8 cellular contexts compared by ENCODE assay signal in the genomic region with DNA sequence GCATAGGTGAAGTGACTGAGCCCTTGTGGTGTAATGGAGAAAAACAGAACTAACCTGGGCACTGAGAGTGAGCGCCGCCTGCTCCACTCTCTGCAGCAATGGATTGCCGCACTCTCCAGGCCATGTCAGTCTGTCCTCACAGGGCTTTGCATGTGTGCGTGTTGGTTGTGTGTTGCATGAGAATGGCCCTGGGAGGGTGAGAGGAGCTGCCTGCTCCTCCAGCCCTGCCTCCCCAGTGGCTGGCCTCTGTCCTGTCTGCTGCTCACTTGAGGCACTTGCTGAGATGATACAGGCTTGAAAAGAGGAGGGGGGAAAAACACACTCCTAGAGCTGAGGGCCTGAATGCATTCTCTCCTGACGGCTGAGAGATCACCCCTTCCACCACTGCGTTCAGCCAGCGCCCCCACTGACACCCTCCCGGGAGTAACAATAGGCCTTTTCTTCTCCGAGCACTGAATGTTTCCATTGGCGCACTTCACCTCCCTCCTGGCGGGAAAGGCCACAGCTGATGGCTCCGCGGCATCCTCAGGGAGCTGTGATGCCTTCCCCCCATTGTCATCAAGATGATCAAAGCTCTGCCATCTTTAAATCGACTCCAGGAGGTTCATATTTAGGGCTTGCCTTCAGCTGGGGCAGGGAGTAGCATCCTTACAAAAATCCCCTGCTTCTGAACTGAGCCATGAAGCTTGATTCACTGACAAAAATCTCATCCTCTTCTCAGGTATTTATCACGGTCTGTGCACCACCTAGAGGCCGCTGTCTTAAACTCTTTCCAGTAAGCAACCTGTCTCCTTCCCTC. TPM values are rescaled to one million over a fixed set of nuclear protein-coding genes. Genes with fewer than 3 reads are reported as not detected.
DNase-seq lines count a peak whose midpoint lies in the region; ATAC-seq, FAIRE-seq and TF ChIP-seq lines count a peak whose summit lies in the region.

No MANE protein-coding gene starts in this region.

- TF ChIP-seq EP300 in HepG2 (IDR thresholded peaks at IDR 0.05; ENCODE audit: low read depth in 2 of 2, low read length in 2 of 2): no peak
- TF ChIP-seq EP300 in HepG2 (CRISPR knock-in tag; IDR thresholded peaks at IDR 0.05; ENCODE audit: borderline replicate concordance): no peak

- no peaks in the 10 kb centered on the region for H3K79me2 ChIP-seq in HepG2 (ENCODE audit: insufficient read depth, low read length)

- no TSS peak for BruUV-seq in Caco-2 (replicated peaks; lab: Mats Ljungman, UMichigan)
- no TSS peak for BruUV-seq in HepG2 (replicated peaks; lab: Mats Ljungman, UMichigan)

- no peak overlapping the region for H3K27ac ChIP-seq in HepG2 (ENCODE audit: extremely low read length, insufficient read depth, low read length)
- peak overlapping the region; percentile 37 for H3K27ac ChIP-seq in subcutaneous abdominal adipose tissue (ENCODE audit: low read depth, low read length)

- no peak overlapping the region for H3K9ac ChIP-seq in HepG2 (ENCODE audit: insufficient read depth, low read depth, low read length)
- H3K9ac ChIP-seq in subcutaneous abdominal adipose tissue (ENCODE audit: low read length in 5 of 5): no peak overlapping the region

- DNase-seq in Caco-2: peak in 1 of 2 experiments; percentile 67
- peak; percentile 47 for DNase-seq in GM20000 (ENCODE audit: low spot score)
- peak; percentile 81 for DNase-seq in SK-N-DZ (ENCODE audit: low spot score)
- DNase-seq in dedifferentiated amniotic fluid mesenchymal stem cell (ENCODE audit: extremely low spot score): peak; percentile 60
- DNase-seq in HepG2 (ENCODE audit: low spot score): peak; percentile 64
- DNase-seq in activated T-helper 2 cell treated with anti-CD3 and anti-CD28 coated beads, Interferon-gamma antibody, Interleukin-2, Interleukin-4, amounts not matched to agents 10 μg/mL and 5 μg/mL and 100 μg/mL, durations not matched to agents 14 hours and 24 hours and 36 hours (ENCODE audit: low spot score): no peak

- no peaks in the 10 kb centered on the region for H3K4me1 ChIP-seq in Caco-2
- peaks cover 30% of the 10 kb centered on the region for H3K4me1 ChIP-seq in HepG2 (ENCODE audit: insufficient read depth, low read length)
- H3K4me1 ChIP-seq in subcutaneous abdominal adipose tissue (ENCODE audit: control insufficient read depth in 5 of 5, insufficient read depth in 5 of 5, low read length in 5 of 5): peaks cover 0 to 50% (median 0%) of the 10 kb centered on the region in 5 donors

- peak; percentile 95 for FAIRE-seq in HepG2 (lab: Jason Lieb, UNC)

- no peaks in the 10 kb centered on the region for H3K9me3 ChIP-seq in Caco-2
- H3K9me3 ChIP-seq in HepG2 (ENCODE audit: low read length): no peaks in the 10 kb centered on the region
- H3K9me3 ChIP-seq in subcutaneous abdominal adipose tissue (ENCODE audit: control insufficient read depth in 5 of 5, low read length in 5 of 5): no peaks in the 10 kb centered on the region

- intact Hi-C loops in Caco-2 (cut with micrococcal nuclease; ENCODE audit: unreplicated experiment) (loop anchor here (1.0 to 5.0 kb wide), 6 partner anchors 58 to 721 kb away; no protein-coding TSS in a partner anchor), HepG2 (cut with micrococcal nuclease; ENCODE audit: unreplicated experiment) (loop anchor here (1.0 to 2.0 kb wide), 5 partner anchors 52 to 721 kb away; no protein-coding TSS in a partner anchor)
- intact Hi-C loops in activated T-helper 2 cell treated with anti-CD3 and anti-CD28 coated beads, Interferon-gamma antibody, Interleukin-2, Interleukin-4, amounts not matched to agents 10 μg/mL and 5 μg/mL and 100 μg/mL, durations not matched to agents 14 hours and 24 hours and 36 hours (cut with micrococcal nuclease): no loop called here

- H3K4me1 Mint-ChIP-seq in Caco-2 (ENCODE audit: low read depth, unreplicated experiment): peaks cover 4% of the 10 kb centered on the region
- H3K4me1 Mint-ChIP-seq in activated T-helper 2 cell treated with anti-CD3 and anti-CD28 coated beads, Interferon-gamma antibody, Interleukin-2, Interleukin-4, amounts not matched to agents 10 μg/mL and 5 μg/mL and 100 μg/mL, durations not matched to agents 14 hours and 24 hours and 36 hours (ENCODE audit: low read depth): no peaks in the 10 kb centered on the region

- no peak overlapping the region for H2AFZ ChIP-seq in HepG2 (ENCODE audit: low read length)

- H3K36me3 ChIP-seq in Caco-2 (ENCODE audit: control insufficient read depth, insufficient read depth, low read length) (no peaks in the 10 kb centered on the region), HepG2 (replicated peaks in 1 of 2; ENCODE audit: control insufficient read depth in 1 of 2, insufficient read depth in 2 of 2, low read length in 2 of 2) (no peaks in the 10 kb centered on the region), subcutaneous abdominal adipose tissue (ENCODE audit: control insufficient read depth in 5 of 5, insufficient read depth in 5 of 5, low read length in 5 of 5) (no peaks in the 10 kb centered on the region)

- TF ChIP-seq CTCF in Caco-2 (IDR thresholded peaks at IDR 0.05; ENCODE audit: insufficient read depth in 1 of 2, low read depth in 1 of 2, low read length in 1 of 2, severe bottlenecking in 1 of 2, unreplicated experiment in 1 of 2) (peak; percentile 73 to 75), GM20000 (IDR thresholded peaks at IDR 0.05; ENCODE audit: extremely low read depth, missing control alignments) (no peak), LNCAP (IDR thresholded peaks at IDR 0.05) (peak; percentile 62; the same call in 1 of the 2 replicates), HepG2 (CRISPR knock-in tag; IDR thresholded peaks at IDR 0.05) (peak; percentile 80)

- peak; percentile 90 for ATAC-seq in HepG2

- in situ Hi-C loops in HepG2 (cut with HindIII; ENCODE audit: extremely low pct_ligation_motif_present, low pct_unique_long_range_greater_than_20kb): loop anchor here (5.0 to 25.0 kb wide), 2 partner anchors 283 to 713 kb away; partner anchors contain the start of genes CCDC148 and PKP4

- CTCF ChIA-PET in Caco-2 (lab: Charles Lee) (interaction anchor here (0.5 to 2.8 kb wide), 20 partner anchors 9 to 971 kb away, joined by 3 to 34 read pairs (median 4); no protein-coding TSS in a partner anchor), HepG2 (lab: Yijun Ruan, JAX; ENCODE audit: low intra/inter-chr PET ratio, low total read pairs) (interaction anchor here (1.7 to 1.9 kb wide), 4 partner anchors 21 to 721 kb away, joined by 6 to 12 read pairs (median 6); no protein-coding TSS in a partner anchor)

- WGBS in HepG2 (ENCODE audit: low lambda C conversion rate): 38% methylated on average over 14 of the region's 16 CpGs

- TF ChIP-seq POLR2A in HepG2 (IDR thresholded peaks at IDR 0.05; ENCODE audit: insufficient read depth in 1 of 2, low read depth in 2 of 2, low read length in 2 of 2): no peak

- H3K27me3 ChIP-seq in Caco-2 (replicated peaks; ENCODE audit: control insufficient read depth, insufficient read depth, low read length) (no peaks in the 10 kb centered on the region), HepG2 (ENCODE audit: control insufficient read depth in 1 of 2, insufficient read depth in 2 of 2, low read length in 2 of 2) (peaks cover under 1 to 31% of the 10 kb centered on the region in 2 experiments; a peak in 4 of 5 replicates), subcutaneous abdominal adipose tissue (ENCODE audit: control insufficient read depth in 5 of 5, insufficient read depth in 4 of 5, low read length in 5 of 5) (peaks cover 0 to 21% (median 8%) of the 10 kb centered on the region in 5 donors)

- no peak overlapping the region for H3K27ac Mint-ChIP-seq in Caco-2 (ENCODE audit: unreplicated experiment)
- no peak overlapping the region for H3K27ac Mint-ChIP-seq in activated T-helper 2 cell treated with anti-CD3 and anti-CD28 coated beads, Interferon-gamma antibody, Interleukin-2, Interleukin-4, amounts not matched to agents 10 μg/mL and 5 μg/mL and 100 μg/mL, durations not matched to agents 14 hours and 24 hours and 36 hours

- H3K27me3 Mint-ChIP-seq in Caco-2 (ENCODE audit: insufficient read depth, unreplicated experiment): no peaks in the 10 kb centered on the region
- peaks cover 12% of the 10 kb centered on the region for H3K27me3 Mint-ChIP-seq in activated T-helper 2 cell treated with anti-CD3 and anti-CD28 coated beads, Interferon-gamma antibody, Interleukin-2, Interleukin-4, amounts not matched to agents 10 μg/mL and 5 μg/mL and 100 μg/mL, durations not matched to agents 14 hours and 24 hours and 36 hours (ENCODE audit: low read depth)

- POLR2A ChIA-PET in Caco-2 (lab: Charles Lee): no interaction called here
- POLR2A ChIA-PET in HepG2 (lab: Yijun Ruan, JAX): no interaction called here

- H3K4me3 ChIP-seq in Caco-2 (ENCODE audit: low read depth, low read length) (no peak overlapping the region), HepG2 (replicated peaks in 1 of 3; ENCODE audit: insufficient read depth in 1 of 3, low read depth in 2 of 3, low read length in 3 of 3) (no peak overlapping the region), subcutaneous abdominal adipose tissue (ENCODE audit: low read depth in 1 of 5, low read length in 5 of 5) (no peak overlapping the region)

- H3K36me3 Mint-ChIP-seq in Caco-2 (ENCODE audit: insufficient read depth, unreplicated experiment): no peaks in the 10 kb centered on the region
- no peaks in the 10 kb centered on the region for H3K36me3 Mint-ChIP-seq in activated T-helper 2 cell treated with anti-CD3 and anti-CD28 coated beads, Interferon-gamma antibody, Interleukin-2, Interleukin-4, amounts not matched to agents 10 μg/mL and 5 μg/mL and 100 μg/mL, durations not matched to agents 14 hours and 24 hours and 36 hours (ENCODE audit: low read depth)

- H4K20me1 ChIP-seq in HepG2 (ENCODE audit: insufficient read depth, low read length): no peaks in the 10 kb centered on the region

- H3K9me3 Mint-ChIP-seq in Caco-2 (ENCODE audit: unreplicated experiment): no peaks in the 10 kb centered on the region
- no peaks in the 10 kb centered on the region for H3K9me3 Mint-ChIP-seq in activated T-helper 2 cell treated with anti-CD3 and anti-CD28 coated beads, Interferon-gamma antibody, Interleukin-2, Interleukin-4, amounts not matched to agents 10 μg/mL and 5 μg/mL and 100 μg/mL, durations not matched to agents 14 hours and 24 hours and 36 hours

- TF ChIP-seq RAD21 in HepG2 (CRISPR knock-in tag; IDR thresholded peaks at IDR 0.05): peak; percentile 57

- H3K4me2 ChIP-seq in HepG2 (ENCODE audit: low read depth, low read length): no peak overlapping the region

- H3K4me3 Mint-ChIP-seq in Caco-2 (ENCODE audit: unreplicated experiment): no peak overlapping the region
- H3K4me3 Mint-ChIP-seq in activated T-helper 2 cell treated with anti-CD3 and anti-CD28 coated beads, Interferon-gamma antibody, Interleukin-2, Interleukin-4, amounts not matched to agents 10 μg/mL and 5 μg/mL and 100 μg/mL, durations not matched to agents 14 hours and 24 hours and 36 hours (ENCODE audit: low read depth): no peak overlapping the region

RNA-seq across cellular contexts. Expression of gene DAPL1, which starts 49.9 kb away (rescaled TPM):
- total RNA-seq in Caco-2 (2022): not detected in 2 replicates
- not detected in 2 replicates for polyA plus RNA-seq in SK-N-DZ (2014; cell fraction: cytosol; rRNA removed)
- not detected in 2 replicates for polyA plus RNA-seq in SK-N-DZ (2014; cell fraction: nucleus; rRNA removed)
- total RNA-seq in HepG2 (2016; rRNA removed; fragmentation: Illumina TruSeq; extraction: Trizol): not detected in 2 replicates
- total RNA-seq in HepG2 (2016; cell fraction: cytosol; rRNA removed; fragmentation: Illumina TruSeq; extraction: Trizol; ENCODE audit: low read depth): not detected in 2 replicates
- not detected in 2 replicates for total RNA-seq in HepG2 (2016; cell fraction: insoluble cytoplasmic fraction; rRNA removed; fragmentation: Illumina TruSeq; extraction: Trizol)
- not detected in 2 replicates for total RNA-seq in HepG2 (2016; cell fraction: membrane; rRNA removed; fragmentation: Illumina TruSeq; extraction: Trizol)
- total RNA-seq in HepG2 (2016; cell fraction: nucleus; rRNA removed; fragmentation: Illumina TruSeq; extraction: Trizol): not detected in 2 replicates
- not detected in 2 replicates for polyA plus RNA-seq in HepG2 (2011; rRNA removed)
- polyA plus RNA-seq in HepG2 (2011; cell fraction: cytosol; rRNA removed): not detected in 2 replicates
- polyA plus RNA-seq in HepG2 (2011; cell fraction: nucleus; rRNA removed): not detected in 2 replicates
- polyA plus RNA-seq in HepG2 (2012): not detected in 2 replicates
- polyA plus RNA-seq in HepG2 (2016; cell fraction: cytosol; fragmentation: Illumina TruSeq; extraction: Trizol; ENCODE audit: low read depth): not detected in 2 replicates
- polyA plus RNA-seq in HepG2 (2016; cell fraction: insoluble cytoplasmic fraction; fragmentation: Illumina TruSeq; extraction: Trizol; ENCODE audit: low read depth): not detected in 2 replicates
- polyA plus RNA-seq in HepG2 (2016; cell fraction: membrane; fragmentation: Illumina TruSeq; extraction: Trizol; ENCODE audit: low read depth): not detected in 2 replicates
- polyA plus RNA-seq in HepG2 (2016; cell fraction: nucleus; fragmentation: Illumina TruSeq; extraction: Trizol; ENCODE audit: insufficient read depth, low read depth): not detected in 2 replicates
- not detected in 2 replicates for polyA minus RNA-seq in HepG2 (2011; rRNA and poly(A)+ RNA removed; ENCODE audit: low replicate concordance)
- not detected in 2 replicates for polyA minus RNA-seq in HepG2 (2011; cell fraction: cytosol; rRNA and poly(A)+ RNA removed)
- not detected in 2 replicates for polyA minus RNA-seq in HepG2 (2011; cell fraction: nucleus; rRNA and poly(A)+ RNA removed)
- total RNA-seq in activated T-helper 2 cell treated with anti-CD3 and anti-CD28 coated beads, Interferon-gamma antibody, Interleukin-2, Interleukin-4, amounts not matched to agents 10 μg/mL and 5 μg/mL and 100 μg/mL, durations not matched to agents 14 hours and 24 hours and 36 hours: not detected in 2 replicates
